ENCODE assay signal across 16 cellular contexts in genomic region chr11:134730596-134731538, GRCh38.
"Had no signal": no experiment of that assay in that cellular context is flagged by ENCODE, and none has a peak within 500 bp of the region (broad histone marks: within the 10 kb centered on the region; RNA-seq: fewer than 3 reads in every experiment).

No MANE protein-coding gene starts in this region.

- H3K27ac Mint-ChIP-seq: activated CD4-positive, alpha-beta memory T cell treated with anti-CD3 and anti-CD28 coated beads, Interleukin-2, amount 10 ng/mL, durations not matched to agents 7 days and 5 days; activated CD4-positive, alpha-beta T cell treated with anti-CD3 and anti-CD28 coated beads for 36 hours; activated naive CD8-positive, alpha-beta T cell treated with anti-CD3 and anti-CD28 coated beads, Interleukin-2, amount 10 ng/mL, durations not matched to agents 7 days and 5 days; activated T-cell treated with anti-CD3 and anti-CD28 coated beads, Interleukin-2, amount 50 U/mL, for 72 hours; naive thymus-derived CD4-positive, alpha-beta T cell; stimulated activated naive CD8-positive, alpha-beta T cell treated with anti-CD3 and anti-CD28 coated beads, Interleukin-15, Interleukin-2, amounts not matched to agents 100 ng/mL and 50 ng/mL, for 24 hours; T-helper 2 cell treated with Interferon-gamma antibody and Interleukin-4, amounts not matched to agents 5 μg/mL and 100 μg/mL, for 36 hours had no signal

- H3K4me1 Mint-ChIP-seq: activated CD4-positive, alpha-beta memory T cell treated with anti-CD3 and anti-CD28 coated beads, Interleukin-2, amount 10 ng/mL, durations not matched to agents 7 days and 5 days; activated CD4-positive, alpha-beta T cell treated with anti-CD3 and anti-CD28 coated beads for 36 hours had no signal

- H3K4me3 ChIP-seq: breast epithelium, gastrocnemius medialis, heart right ventricle had no signal

- H3K27me3 Mint-ChIP-seq: activated CD4-positive, alpha-beta memory T cell treated with anti-CD3 and anti-CD28 coated beads, Interleukin-2, amount 10 ng/mL, durations not matched to agents 7 days and 5 days had no signal

- H3K27me3 ChIP-seq: gastrocnemius medialis had no signal

- ATAC-seq: activated CD4-positive, alpha-beta T cell treated with anti-CD3 and anti-CD28 coated beads for 36 hours; activated T-cell treated with anti-CD3 and anti-CD28 coated beads, Interleukin-2, amount 50 U/mL, for 72 hours; gastrocnemius medialis; heart right ventricle; naive thymus-derived CD4-positive, alpha-beta T cell had no signal

- H3K4me1 ChIP-seq: breast epithelium, gastrocnemius medialis, heart right ventricle had no signal

- H3K9me3 ChIP-seq: breast epithelium, gastrocnemius medialis, heart right ventricle had no signal

- H3K4me3 Mint-ChIP-seq: activated CD4-positive, alpha-beta memory T cell treated with anti-CD3 and anti-CD28 coated beads, Interleukin-2, amount 10 ng/mL, durations not matched to agents 7 days and 5 days; activated CD4-positive, alpha-beta T cell treated with anti-CD3 and anti-CD28 coated beads for 36 hours; activated naive CD8-positive, alpha-beta T cell treated with anti-CD3 and anti-CD28 coated beads, Interleukin-2, amount 10 ng/mL, durations not matched to agents 7 days and 5 days; activated T-cell treated with anti-CD3 and anti-CD28 coated beads, Interleukin-2, amount 50 U/mL, for 72 hours; naive thymus-derived CD4-positive, alpha-beta T cell; stimulated activated naive CD8-positive, alpha-beta T cell treated with anti-CD3 and anti-CD28 coated beads, Interleukin-15, Interleukin-2, amounts not matched to agents 100 ng/mL and 50 ng/mL, for 24 hours; T-helper 2 cell treated with Interferon-gamma antibody and Interleukin-4, amounts not matched to agents 5 μg/mL and 100 μg/mL, for 36 hours had no signal

- H3K27ac ChIP-seq: gastrocnemius medialis, heart right ventricle had no signal

- DNase-seq: activated CD4-positive, alpha-beta memory T cell treated with anti-CD3 and anti-CD28 coated beads, Interleukin-2, amount 10 ng/mL, durations not matched to agents 7 days and 5 days; activated CD4-positive, alpha-beta T cell treated with anti-CD3 and anti-CD28 coated beads for 36 hours; activated CD8-positive, alpha-beta memory T cell treated with anti-CD3 and anti-CD28 coated beads, Interleukin-2, amount 50 U/mL, for 4 hours; activated gamma-delta T cell treated with Interleukin-2 at 50 U/mL for 16 hours; activated naive CD8-positive, alpha-beta T cell treated with anti-CD3 and anti-CD28 coated beads, Interleukin-2, amount 10 ng/mL, durations not matched to agents 7 days and 5 days; activated T-cell treated with anti-CD3 and anti-CD28 coated beads, Interleukin-2, amount 50 U/mL, for 72 hours; anterior cingulate cortex; gastrocnemius medialis; heart right ventricle; naive thymus-derived CD4-positive, alpha-beta T cell; stimulated activated CD4-positive, alpha-beta T cell treated with anti-CD3 and anti-CD28 coated beads, Interleukin-2, amount 100 ng/mL, for 48 hours; stimulated activated CD8-positive, alpha-beta memory T cell treated with anti-CD3 and anti-CD28 coated beads, Interleukin-4, amount 100 ng/mL, for 48 hours; SW 1271 had no signal

- H3K36me3 ChIP-seq: breast epithelium, gastrocnemius medialis, heart right ventricle had no signal

- H3K9me3 Mint-ChIP-seq: activated CD4-positive, alpha-beta memory T cell treated with anti-CD3 and anti-CD28 coated beads, Interleukin-2, amount 10 ng/mL, durations not matched to agents 7 days and 5 days; activated naive CD8-positive, alpha-beta T cell treated with anti-CD3 and anti-CD28 coated beads, Interleukin-2, amount 10 ng/mL, durations not matched to agents 7 days and 5 days; activated T-cell treated with anti-CD3 and anti-CD28 coated beads, Interleukin-2, amount 50 U/mL, for 72 hours; naive thymus-derived CD4-positive, alpha-beta T cell; stimulated activated naive CD8-positive, alpha-beta T cell treated with anti-CD3 and anti-CD28 coated beads, Interleukin-15, Interleukin-2, amounts not matched to agents 100 ng/mL and 50 ng/mL, for 24 hours; T-helper 2 cell treated with Interferon-gamma antibody and Interleukin-4, amounts not matched to agents 5 μg/mL and 100 μg/mL, for 36 hours had no signal

- H3K36me3 Mint-ChIP-seq: activated naive CD8-positive, alpha-beta T cell treated with anti-CD3 and anti-CD28 coated beads, Interleukin-2, amount 10 ng/mL, durations not matched to agents 7 days and 5 days; naive thymus-derived CD4-positive, alpha-beta T cell had no signal
